1 cellular context compared by ENCODE assay signal in genomic region chr19:19563348-19563848, GRCh38.
TF ChIP-seq lines count a peak whose summit lies in the region.

No MANE protein-coding gene starts in this region.

TF ChIP-seq in H1, 55 proteins besides CTCF, POLR2A, EP300 and RAD21:
- TF ChIP-seq, protein P1, sequence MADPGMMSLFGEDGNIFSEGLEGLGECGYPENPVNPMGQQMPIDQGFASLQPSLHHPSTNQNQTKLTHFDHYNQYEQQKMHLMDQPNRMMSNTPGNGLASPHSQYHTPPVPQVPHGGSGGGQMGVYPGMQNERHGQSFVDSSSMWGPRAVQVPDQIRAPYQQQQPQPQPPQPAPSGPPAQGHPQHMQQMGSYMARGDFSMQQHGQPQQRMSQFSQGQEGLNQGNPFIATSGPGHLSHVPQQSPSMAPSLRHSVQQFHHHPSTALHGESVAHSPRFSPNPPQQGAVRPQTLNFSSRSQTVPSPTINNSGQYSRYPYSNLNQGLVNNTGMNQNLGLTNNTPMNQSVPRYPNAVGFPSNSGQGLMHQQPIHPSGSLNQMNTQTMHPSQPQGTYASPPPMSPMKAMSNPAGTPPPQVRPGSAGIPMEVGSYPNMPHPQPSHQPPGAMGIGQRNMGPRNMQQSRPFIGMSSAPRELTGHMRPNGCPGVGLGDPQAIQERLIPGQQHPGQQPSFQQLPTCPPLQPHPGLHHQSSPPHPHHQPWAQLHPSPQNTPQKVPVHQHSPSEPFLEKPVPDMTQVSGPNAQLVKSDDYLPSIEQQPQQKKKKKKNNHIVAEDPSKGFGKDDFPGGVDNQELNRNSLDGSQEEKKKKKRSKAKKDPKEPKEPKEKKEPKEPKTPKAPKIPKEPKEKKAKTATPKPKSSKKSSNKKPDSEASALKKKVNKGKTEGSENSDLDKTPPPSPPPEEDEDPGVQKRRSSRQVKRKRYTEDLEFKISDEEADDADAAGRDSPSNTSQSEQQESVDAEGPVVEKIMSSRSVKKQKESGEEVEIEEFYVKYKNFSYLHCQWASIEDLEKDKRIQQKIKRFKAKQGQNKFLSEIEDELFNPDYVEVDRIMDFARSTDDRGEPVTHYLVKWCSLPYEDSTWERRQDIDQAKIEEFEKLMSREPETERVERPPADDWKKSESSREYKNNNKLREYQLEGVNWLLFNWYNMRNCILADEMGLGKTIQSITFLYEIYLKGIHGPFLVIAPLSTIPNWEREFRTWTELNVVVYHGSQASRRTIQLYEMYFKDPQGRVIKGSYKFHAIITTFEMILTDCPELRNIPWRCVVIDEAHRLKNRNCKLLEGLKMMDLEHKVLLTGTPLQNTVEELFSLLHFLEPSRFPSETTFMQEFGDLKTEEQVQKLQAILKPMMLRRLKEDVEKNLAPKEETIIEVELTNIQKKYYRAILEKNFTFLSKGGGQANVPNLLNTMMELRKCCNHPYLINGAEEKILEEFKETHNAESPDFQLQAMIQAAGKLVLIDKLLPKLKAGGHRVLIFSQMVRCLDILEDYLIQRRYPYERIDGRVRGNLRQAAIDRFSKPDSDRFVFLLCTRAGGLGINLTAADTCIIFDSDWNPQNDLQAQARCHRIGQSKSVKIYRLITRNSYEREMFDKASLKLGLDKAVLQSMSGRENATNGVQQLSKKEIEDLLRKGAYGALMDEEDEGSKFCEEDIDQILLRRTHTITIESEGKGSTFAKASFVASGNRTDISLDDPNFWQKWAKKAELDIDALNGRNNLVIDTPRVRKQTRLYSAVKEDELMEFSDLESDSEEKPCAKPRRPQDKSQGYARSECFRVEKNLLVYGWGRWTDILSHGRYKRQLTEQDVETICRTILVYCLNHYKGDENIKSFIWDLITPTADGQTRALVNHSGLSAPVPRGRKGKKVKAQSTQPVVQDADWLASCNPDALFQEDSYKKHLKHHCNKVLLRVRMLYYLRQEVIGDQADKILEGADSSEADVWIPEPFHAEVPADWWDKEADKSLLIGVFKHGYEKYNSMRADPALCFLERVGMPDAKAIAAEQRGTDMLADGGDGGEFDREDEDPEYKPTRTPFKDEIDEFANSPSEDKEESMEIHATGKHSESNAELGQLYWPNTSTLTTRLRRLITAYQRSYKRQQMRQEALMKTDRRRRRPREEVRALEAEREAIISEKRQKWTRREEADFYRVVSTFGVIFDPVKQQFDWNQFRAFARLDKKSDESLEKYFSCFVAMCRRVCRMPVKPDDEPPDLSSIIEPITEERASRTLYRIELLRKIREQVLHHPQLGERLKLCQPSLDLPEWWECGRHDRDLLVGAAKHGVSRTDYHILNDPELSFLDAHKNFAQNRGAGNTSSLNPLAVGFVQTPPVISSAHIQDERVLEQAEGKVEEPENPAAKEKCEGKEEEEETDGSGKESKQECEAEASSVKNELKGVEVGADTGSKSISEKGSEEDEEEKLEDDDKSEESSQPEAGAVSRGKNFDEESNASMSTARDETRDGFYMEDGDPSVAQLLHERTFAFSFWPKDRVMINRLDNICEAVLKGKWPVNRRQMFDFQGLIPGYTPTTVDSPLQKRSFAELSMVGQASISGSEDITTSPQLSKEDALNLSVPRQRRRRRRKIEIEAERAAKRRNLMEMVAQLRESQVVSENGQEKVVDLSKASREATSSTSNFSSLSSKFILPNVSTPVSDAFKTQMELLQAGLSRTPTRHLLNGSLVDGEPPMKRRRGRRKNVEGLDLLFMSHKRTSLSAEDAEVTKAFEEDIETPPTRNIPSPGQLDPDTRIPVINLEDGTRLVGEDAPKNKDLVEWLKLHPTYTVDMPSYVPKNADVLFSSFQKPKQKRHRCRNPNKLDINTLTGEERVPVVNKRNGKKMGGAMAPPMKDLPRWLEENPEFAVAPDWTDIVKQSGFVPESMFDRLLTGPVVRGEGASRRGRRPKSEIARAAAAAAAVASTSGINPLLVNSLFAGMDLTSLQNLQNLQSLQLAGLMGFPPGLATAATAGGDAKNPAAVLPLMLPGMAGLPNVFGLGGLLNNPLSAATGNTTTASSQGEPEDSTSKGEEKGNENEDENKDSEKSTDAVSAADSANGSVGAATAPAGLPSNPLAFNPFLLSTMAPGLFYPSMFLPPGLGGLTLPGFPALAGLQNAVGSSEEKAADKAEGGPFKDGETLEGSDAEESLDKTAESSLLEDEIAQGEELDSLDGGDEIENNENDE (IDR thresholded peaks at IDR 0.05; ENCODE audit: insufficient replicate concordance, low read length): no peak
- TF ChIP-seq CHD1 (IDR thresholded peaks at IDR 0.05; ENCODE audit: low read depth, low read length): no peak
